Comparison of ENCODE assay signal across 8 cellular contexts in genomic region chr2:86194751-86195054, GRCh38. TPM values are rescaled to one million over a fixed set of nuclear protein-coding genes. Genes with fewer than 3 reads are reported as not detected.
DNase-seq lines count a peak whose midpoint lies in the region; ATAC-seq and TF ChIP-seq lines count a peak whose summit lies in the region.

No MANE protein-coding gene starts in this region.

- 0% methylated on average over 17 of the region's 17 CpGs for WGBS in ectodermal cell, 2 experiments

- DNase-seq in DND-41 (no peak), NCI-H1048 (lab: John Stamatoyannopoulos, UW) (peak; percentile 83), NCI-H524 (lab: John Stamatoyannopoulos, UW) (no peak), GM19240 (ENCODE audit: insufficient read length, low spot score) (no peak), GM10248 (ENCODE audit: extremely low spot score) (no peak)

- CTCF ChIA-PET in GM10248 (lab: Yijun Ruan, JAX) = interaction anchor here (1.1 to 4.1 kb wide), 5 partner anchors 9 to 26 kb away, joined by 4 to 13 read pairs (median 5); no protein-coding TSS in a partner anchor

- H3K36me3 ChIP-seq in DND-41 (ENCODE audit: insufficient read depth, low read length) = peaks cover 26% of the 10 kb centered on the region
- H3K36me3 ChIP-seq in ectodermal cell (ENCODE audit: control insufficient read depth, insufficient read depth, low read length) = no peaks in the 10 kb centered on the region
- peaks cover 0 to 3% of the 10 kb centered on the region in 2 donors for H3K36me3 ChIP-seq in muscle layer of duodenum (ENCODE audit: control insufficient read depth in 1 of 2, insufficient read depth in 2 of 2, low read length in 2 of 2)

- POLR2A ChIA-PET in GM10248 (lab: Yijun Ruan, JAX) = interaction anchor here (0.9 to 1.0 kb wide), 2 partner anchors 61 to 246 kb away, joined by 3 read pairs; partner anchors contain the start of gene KDM3A

- peak overlapping the region; percentile 96 for H3K4me2 ChIP-seq in DND-41 (ENCODE audit: insufficient read depth, low read length)

- TF ChIP-seq CTCF in DND-41 (IDR thresholded peaks at IDR 0.05; ENCODE audit: borderline replicate concordance, extremely low read depth, low read length, poor library complexity, severe bottlenecking) (no peak), GM10248 (IDR thresholded peaks at IDR 0.05; ENCODE audit: control extremely low read depth, extremely low read depth, low read depth, missing control alignments) (no peak)

- H3K79me2 ChIP-seq in DND-41 (ENCODE audit: insufficient read depth, low read length) = peaks cover 68% of the 10 kb centered on the region

- H3K9ac ChIP-seq in DND-41 (ENCODE audit: low read depth, low read length) = peak overlapping the region; percentile 97

- peak overlapping the region; percentile 47; the same call in 1 of the 2 replicates for H2AFZ ChIP-seq in DND-41 (ENCODE audit: low read depth, low read length)

- H3K4me1 ChIP-seq in DND-41 (ENCODE audit: insufficient read depth, low read length) (peaks cover 59% of the 10 kb centered on the region), ectodermal cell (ENCODE audit: control insufficient read depth, insufficient read depth, low read length) (peaks cover 8% of the 10 kb centered on the region), muscle layer of duodenum (ENCODE audit: control insufficient read depth in 1 of 2, insufficient read depth in 2 of 2, low read length in 2 of 2) (peaks cover 11 to 48% of the 10 kb centered on the region in 2 donors)

- H3K27me3 ChIP-seq in DND-41 (ENCODE audit: insufficient read depth, low read length, poor library complexity) = no peaks in the 10 kb centered on the region
- H3K27me3 ChIP-seq in ectodermal cell (ENCODE audit: control insufficient read depth, insufficient read depth, low read length, poor library complexity, severe bottlenecking) = no peaks in the 10 kb centered on the region
- no peaks in the 10 kb centered on the region for H3K27me3 ChIP-seq in muscle layer of duodenum (ENCODE audit: low read depth, low read length)

- peaks cover 47% of the 10 kb centered on the region for H4K20me1 ChIP-seq in DND-41 (ENCODE audit: insufficient read depth, low read length)

- peak overlapping the region; percentile 98 for H3K27ac ChIP-seq in DND-41 (ENCODE audit: low read length)
- peak overlapping the region; percentile 98 for H3K27ac ChIP-seq in ectodermal cell (ENCODE audit: insufficient read depth, low read depth, low read length, poor library complexity, severe bottlenecking)
- H3K27ac ChIP-seq in muscle layer of duodenum (ENCODE audit: low read length) = peak overlapping the region; percentile 96

- H3K4me3 ChIP-seq in DND-41 (ENCODE audit: low read depth in 1 of 2, low read length in 2 of 2) (peak overlapping the region; percentile 73 to 79), ectodermal cell (ENCODE audit: insufficient read depth, low read depth, low read length) (peak overlapping the region; percentile 100), muscle layer of duodenum (ENCODE audit: low read depth in 1 of 2, low read length in 2 of 2) (peak overlapping the region; percentile 86 to 95)

- ATAC-seq in DND-41 (ENCODE audit: insufficient read depth, low read depth) (no peak), esophagus mucosa (no peak)

- H3K9me3 ChIP-seq in DND-41 (ENCODE audit: insufficient read depth, low read length, severe bottlenecking) (no peaks in the 10 kb centered on the region), ectodermal cell (ENCODE audit: control insufficient read depth, low read length) (no peaks in the 10 kb centered on the region), muscle layer of duodenum (ENCODE audit: control insufficient read depth in 1 of 2, low read length in 2 of 2) (no peaks in the 10 kb centered on the region)

RNA-seq across cellular contexts. Expression of gene IMMT, which starts 0.6 kb away (rescaled TPM):
- polyA plus RNA-seq in ectodermal cell (2013, experiment 1 of 4) = 130 TPM
- polyA plus RNA-seq in ectodermal cell (2013, experiment 2 of 4) = 132 TPM
- polyA plus RNA-seq in ectodermal cell (2013, experiment 3 of 4) = 111 TPM
- polyA plus RNA-seq in ectodermal cell (2013, experiment 4 of 4) = 120 TPM
- total RNA-seq in esophagus mucosa = 48.7 TPM

RNA-seq across cellular contexts. Expression of gene MRPL35, which starts 4.6 kb away (rescaled TPM):
- 33.4 TPM for polyA plus RNA-seq in ectodermal cell (2013, experiment 1 of 4)
- 32.2 TPM for polyA plus RNA-seq in ectodermal cell (2013, experiment 2 of 4)
- 25.4 TPM for polyA plus RNA-seq in ectodermal cell (2013, experiment 3 of 4)
- polyA plus RNA-seq in ectodermal cell (2013, experiment 4 of 4) = 31.7 TPM
- total RNA-seq in esophagus mucosa = 36.7 TPM
